In genomic region chr21:38506606-38507331, GRCh38 we compare ENCODE assay signal across 1 cellular context.
TF ChIP-seq lines count a peak whose summit lies in the region.

No MANE protein-coding gene starts in this region.

TF ChIP-seq in SK-N-SH treated with all-trans-retinoic acid at 6 μM for 48 hours, 23 proteins besides CTCF, POLR2A, EP300 and RAD21 (continued from another document):
- TF ChIP-seq CSRNP3 (CRISPR knock-in tag; IDR thresholded peaks at IDR 0.05) (no peak), ARNTL (CRISPR knock-in tag; IDR thresholded peaks at IDR 0.05; ENCODE audit: borderline replicate concordance, low read depth) (no peak), POU6F1 (CRISPR knock-in tag; IDR thresholded peaks at IDR 0.05; ENCODE audit: borderline replicate concordance, low read depth) (no peak), ZNF70 (CRISPR knock-in tag; IDR thresholded peaks at IDR 0.05) (no peak), TSHZ2 (CRISPR knock-in tag; IDR thresholded peaks at IDR 0.05) (no peak), SNAI2 (CRISPR knock-in tag; IDR thresholded peaks at IDR 0.05) (no peak), BACH2 (CRISPR knock-in tag; IDR thresholded peaks at IDR 0.05; ENCODE audit: borderline replicate concordance) (no peak)
